Comparison of ENCODE assay signal across 8 cellular contexts in the genomic region with DNA sequence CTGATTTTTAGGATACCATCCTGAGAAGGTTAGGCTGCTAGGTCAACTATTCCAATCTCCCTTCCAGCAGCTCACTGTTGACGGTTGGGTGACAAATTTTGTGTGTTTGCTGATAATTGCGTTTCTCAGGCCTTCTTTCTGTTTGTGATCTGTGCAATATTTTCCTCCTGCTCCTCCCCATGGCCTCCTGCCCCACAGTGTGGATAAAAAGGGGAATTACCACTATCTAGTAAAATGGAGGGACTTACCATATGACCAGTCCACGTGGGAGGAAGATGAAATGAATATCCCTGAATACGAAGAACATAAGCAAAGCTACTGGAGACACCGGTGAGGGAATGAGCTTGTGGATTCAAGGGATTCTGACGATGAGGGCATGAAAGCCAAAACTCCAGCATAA. TPM values are rescaled to one million over a fixed set of nuclear protein-coding genes. Genes with fewer than 3 reads are reported as not detected.
DNase-seq lines count a peak whose midpoint lies in the region; ATAC-seq, FAIRE-seq and TF ChIP-seq lines count a peak whose summit lies in the region.

No MANE protein-coding gene starts in this region.

- no peaks in the 10 kb centered on the region for H3F3A ChIP-seq in smooth muscle cell (ENCODE audit: low read depth)

- no peak for DNase-seq in activated CD8-positive, alpha-beta T cell treated with anti-CD3 and anti-CD28 coated beads, Interleukin-2, amount 10 ng/mL, durations not matched to agents 7 days and 5 days
- DNase-seq in globus pallidus (ENCODE audit: low spot score) (peak; percentile 74), smooth muscle cell (lab: John Stamatoyannopoulos, UW; ENCODE audit: unreplicated experiment) (no peak)
- no peak for DNase-seq in activated effector memory CD4-positive, alpha-beta T cell treated with anti-CD3 and anti-CD28 coated beads, Interleukin-2, amount 50 U/mL, for 16 hours

- H3K27ac ChIP-seq in smooth muscle cell (ENCODE audit: low read depth), result no peak overlapping the region

- peak overlapping the region; percentile 0 for H3K27ac Mint-ChIP-seq in activated CD8-positive, alpha-beta T cell treated with anti-CD3 and anti-CD28 coated beads, Interleukin-2, amount 10 ng/mL, durations not matched to agents 7 days and 5 days

- H3K4me3 ChIP-seq in smooth muscle cell, result no peak overlapping the region

- no peak overlapping the region for H3K4me3 Mint-ChIP-seq in activated CD8-positive, alpha-beta T cell treated with anti-CD3 and anti-CD28 coated beads, Interleukin-2, amount 10 ng/mL, durations not matched to agents 7 days and 5 days

- ATAC-seq in activated CD8-positive, alpha-beta T cell treated with anti-CD3 and anti-CD28 coated beads, Interleukin-2, amount 10 ng/mL, durations not matched to agents 7 days and 5 days, result no peak
- ATAC-seq in GM18519 (IDR thresholded peaks at IDR 0.05; ENCODE audit: low FRiP score, unreplicated experiment) (no peak), HG03280 (IDR thresholded peaks at IDR 0.05; ENCODE audit: unreplicated experiment) (no peak)

- no peaks in the 10 kb centered on the region for H3K4me1 ChIP-seq in smooth muscle cell (ENCODE audit: low read depth)

- H2AFZ ChIP-seq in smooth muscle cell (ENCODE audit: low read depth), result no peak overlapping the region

- no peaks in the 10 kb centered on the region for H3K27me3 Mint-ChIP-seq in activated CD8-positive, alpha-beta T cell treated with anti-CD3 and anti-CD28 coated beads, Interleukin-2, amount 10 ng/mL, durations not matched to agents 7 days and 5 days (ENCODE audit: low read depth)

- H3K79me2 ChIP-seq in smooth muscle cell (ENCODE audit: low read depth), result no peaks in the 10 kb centered on the region

- no peak overlapping the region for H3K9ac ChIP-seq in smooth muscle cell (ENCODE audit: low read depth)

- POLR2A ChIA-PET in activated CD8-positive, alpha-beta T cell treated with anti-CD3 and anti-CD28 coated beads, Interleukin-2, amount 10 ng/mL, durations not matched to agents 7 days and 5 days (lab: Charles Lee), result interaction anchor here (1.0 to 2.0 kb wide), 2 partner anchors 28 to 62 kb away, joined by 3 to 4 read pairs; no protein-coding TSS in a partner anchor

- no peaks in the 10 kb centered on the region for H3K9me3 Mint-ChIP-seq in activated CD8-positive, alpha-beta T cell treated with anti-CD3 and anti-CD28 coated beads, Interleukin-2, amount 10 ng/mL, durations not matched to agents 7 days and 5 days (ENCODE audit: insufficient read depth)

- peaks cover 5% of the 10 kb centered on the region for H3K36me3 ChIP-seq in smooth muscle cell (ENCODE audit: low read depth)

- peaks cover 85% of the 10 kb centered on the region for H3K36me3 Mint-ChIP-seq in activated CD8-positive, alpha-beta T cell treated with anti-CD3 and anti-CD28 coated beads, Interleukin-2, amount 10 ng/mL, durations not matched to agents 7 days and 5 days (ENCODE audit: low read depth)

- no peak overlapping the region for H3K4me2 ChIP-seq in smooth muscle cell

- peaks cover 12% of the 10 kb centered on the region for H3K4me1 Mint-ChIP-seq in activated CD8-positive, alpha-beta T cell treated with anti-CD3 and anti-CD28 coated beads, Interleukin-2, amount 10 ng/mL, durations not matched to agents 7 days and 5 days (ENCODE audit: low read depth)

- peak; percentile 3 for FAIRE-seq in A204.1 (lab: Jason Lieb, UNC)

- no peaks in the 10 kb centered on the region for H4K20me1 ChIP-seq in smooth muscle cell (ENCODE audit: low read depth)

- CTCF ChIA-PET in activated CD8-positive, alpha-beta T cell treated with anti-CD3 and anti-CD28 coated beads, Interleukin-2, amount 10 ng/mL, durations not matched to agents 7 days and 5 days (lab: Charles Lee), result interaction anchor here (0.6 to 5.0 kb wide), 13 partner anchors 15 to 160 kb away, joined by 3 to 19 read pairs (median 4); partner anchors contain the start of genes NAA38 and RNF227

- H3K27me3 ChIP-seq in smooth muscle cell (ENCODE audit: low read depth), result no peaks in the 10 kb centered on the region

- H3K9me3 ChIP-seq in smooth muscle cell (replicated peaks; ENCODE audit: low read depth), result no peaks in the 10 kb centered on the region

- 55% methylated on average over 6 of the region's 6 CpGs for WGBS in smooth muscle cell (ENCODE audit: low lambda C conversion rate)

- TF ChIP-seq CTCF in GM12873 (IDR thresholded peaks at IDR 0.05; ENCODE audit: insufficient read depth, low read depth, low read length, missing control alignments) (peak; percentile 25), smooth muscle cell (IDR thresholded peaks at IDR 0.05; ENCODE audit: borderline replicate concordance, insufficient read depth, poor library complexity, severe bottlenecking) (peak; percentile 50)

RNA-seq across cellular contexts. Expression of gene CHD3, which starts 9.2 kb away (rescaled TPM):
- total RNA-seq in activated CD8-positive, alpha-beta T cell treated with anti-CD3 and anti-CD28 coated beads, Interleukin-2, amount 10 ng/mL, durations not matched to agents 7 days and 5 days, result 100 to 1,000 TPM; 125 to 129 TPM
- 28.5 and 34.9 TPM in 2 replicates for total RNA-seq in smooth muscle cell
- polyA plus RNA-seq in smooth muscle cell, result 16.3 and 23.5 TPM in 2 replicates

RNA-seq across cellular contexts. Expression of gene RNF227, which starts 18.3 kb away (rescaled TPM):
- 1 to 10 TPM; 4.2 TPM for total RNA-seq in activated CD8-positive, alpha-beta T cell treated with anti-CD3 and anti-CD28 coated beads, Interleukin-2, amount 10 ng/mL, durations not matched to agents 7 days and 5 days
- total RNA-seq in smooth muscle cell, result 3.4 and 5.4 TPM in 2 replicates
- 3.5 and 5.1 TPM in 2 replicates for polyA plus RNA-seq in smooth muscle cell

RNA-seq across cellular contexts. Expression of gene KCNAB3, which starts 31.9 kb away (rescaled TPM):
- total RNA-seq in activated CD8-positive, alpha-beta T cell treated with anti-CD3 and anti-CD28 coated beads, Interleukin-2, amount 10 ng/mL, durations not matched to agents 7 days and 5 days, result 10 to 100 TPM in 1 of 2 experiments, 1 to 10 TPM in 1; 8.8 to 10.3 TPM
- total RNA-seq in smooth muscle cell, result 4.6 and 8.7 TPM in 2 replicates
- 4.4 and 5.3 TPM in 2 replicates for polyA plus RNA-seq in smooth muscle cell

RNA-seq across cellular contexts. Expression of gene TRAPPC1, which starts 34.0 kb away (rescaled TPM):
- 100 to 1,000 TPM; 248 to 278 TPM for total RNA-seq in activated CD8-positive, alpha-beta T cell treated with anti-CD3 and anti-CD28 coated beads, Interleukin-2, amount 10 ng/mL, durations not matched to agents 7 days and 5 days
- 53.6 and 56.2 TPM in 2 replicates for total RNA-seq in smooth muscle cell
- 364 and 392 TPM in 2 replicates for polyA plus RNA-seq in smooth muscle cell

RNA-seq across cellular contexts. Expression of gene CNTROB, which starts 34.2 kb away (rescaled TPM):
- total RNA-seq in activated CD8-positive, alpha-beta T cell treated with anti-CD3 and anti-CD28 coated beads, Interleukin-2, amount 10 ng/mL, durations not matched to agents 7 days and 5 days, result 10 to 100 TPM; 66.7 to 76.5 TPM
- total RNA-seq in smooth muscle cell, result 11.1 and 23.5 TPM in 2 replicates
- polyA plus RNA-seq in smooth muscle cell, result 20.6 and 26.3 TPM in 2 replicates
